In genomic region chr17:50072130-50072529, GRCh38 we compare ENCODE assay signal across 1 cellular context.
TF ChIP-seq lines count a peak whose summit lies in the region.

No MANE protein-coding gene starts in this region.

TF ChIP-seq in IMR-90, 13 proteins besides CTCF, POLR2A, EP300 and RAD21 (continued from another document):
- no peak for TF ChIP-seq SMC3 (IDR thresholded peaks at IDR 0.05; ENCODE audit: low read depth, low read length)
- TF ChIP-seq RFX5 (IDR thresholded peaks at IDR 0.05; ENCODE audit: low read depth, low read length): no peak
